ENCODE assay signal across 15 cellular contexts in the genomic region with DNA sequence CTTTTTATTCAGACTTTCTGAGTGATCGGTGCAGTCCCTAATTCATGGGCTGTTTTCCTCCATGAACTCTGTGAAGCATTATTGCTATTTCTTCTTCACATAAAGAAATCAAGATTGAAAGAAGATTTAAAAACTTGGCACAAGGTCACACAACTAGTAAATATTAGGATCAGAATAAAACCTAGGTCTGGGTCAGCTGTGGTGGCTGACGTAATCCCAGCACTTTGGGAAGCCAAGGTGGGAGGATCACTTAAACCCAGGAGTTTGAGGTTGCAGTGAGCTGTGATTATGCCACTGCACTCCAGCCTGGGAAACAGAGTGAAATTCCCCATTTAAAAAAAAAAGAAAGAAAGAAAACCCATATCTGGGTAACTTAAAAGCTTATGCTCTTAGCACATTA. TPM values are rescaled to one million over a fixed set of nuclear protein-coding genes. Genes with fewer than 3 reads are reported as not detected.
DNase-seq lines count a peak whose midpoint lies in the region; ATAC-seq and TF ChIP-seq lines count a peak whose summit lies in the region.
"Had no signal": no experiment of that assay in that cellular context is flagged by ENCODE, and none has a peak within 500 bp of the region (broad histone marks: within the 10 kb centered on the region; RNA-seq: fewer than 3 reads in every experiment).

No MANE protein-coding gene starts in this region.

- H3K4me1 ChIP-seq in CD4-positive, CD25-positive, alpha-beta regulatory T cell (ENCODE audit: control insufficient read depth, insufficient read depth, low read length, poor library complexity, severe bottlenecking), result peaks cover 12% of the 10 kb centered on the region
- H3K4me1 ChIP-seq in ectodermal cell (ENCODE audit: control insufficient read depth, insufficient read depth, low read length), result peaks cover 4% of the 10 kb centered on the region

- H3K4me1 Mint-ChIP-seq in CD4-positive, CD25-positive, alpha-beta regulatory T cell, result peaks cover 8 to 31% (median 24%) of the 10 kb centered on the region in 4 donors
- peaks cover 14% of the 10 kb centered on the region for H3K4me1 Mint-ChIP-seq in nephron

- no peak for TF ChIP-seq CTCF in NB4 (IDR thresholded peaks at IDR 0.05; ENCODE audit: low read depth, low read length)
- no peak for TF ChIP-seq CTCF in nephron (IDR thresholded peaks at IDR 0.05; ENCODE audit: unreplicated experiment in 3 of 3)
- no peak for TF ChIP-seq CTCF in GM20000 (IDR thresholded peaks at IDR 0.05; ENCODE audit: extremely low read depth, missing control alignments)

- peaks cover 19% of the 10 kb centered on the region for H3K36me3 Mint-ChIP-seq in CD4-positive, CD25-positive, alpha-beta regulatory T cell
- peaks cover 44% of the 10 kb centered on the region for H3K36me3 Mint-ChIP-seq in nephron (ENCODE audit: low read depth)

- H3K9me3 Mint-ChIP-seq in CD4-positive, CD25-positive, alpha-beta regulatory T cell, result peaks cover 0 to 4% (median 0%) of the 10 kb centered on the region in 7 donors
- H3K9me3 Mint-ChIP-seq in nephron, result no peaks in the 10 kb centered on the region
- H3K9me3 Mint-ChIP-seq: activated T-helper 17 cell treated with anti-CD3 and anti-CD28 coated beads, Interleukin-2, amount 50 U/mL, for 72 hours; IgD-negative memory B cell; T-helper 2 cell treated with Interferon-gamma antibody and Interleukin-4, amounts not matched to agents 5 μg/mL and 100 μg/mL, for 36 hours had no signal

- H3K27me3 Mint-ChIP-seq in CD4-positive, CD25-positive, alpha-beta regulatory T cell, result peaks cover 28% of the 10 kb centered on the region
- peaks cover 17% of the 10 kb centered on the region for H3K27me3 Mint-ChIP-seq in nephron (ENCODE audit: low read depth)

- TF ChIP-seq POLR2A in NB4 (IDR thresholded peaks at IDR 0.05; ENCODE audit: extremely low read depth, insufficient read length), result no peak

- WGBS in ectodermal cell, 2 experiments, result 96 to 98% methylated on average over 2 of the region's 2 CpGs

- no peak overlapping the region for H3K27ac ChIP-seq in CD4-positive, CD25-positive, alpha-beta regulatory T cell (ENCODE audit: insufficient read depth, low read length, poor library complexity, severe bottlenecking)
- no peak overlapping the region for H3K27ac ChIP-seq in ectodermal cell (ENCODE audit: insufficient read depth, low read depth, low read length, poor library complexity, severe bottlenecking)

- DNase-seq in CD4-positive, CD25-positive, alpha-beta regulatory T cell, result no peak
- DNase-seq in NB4 (ENCODE audit: low read depth) (no peak), NCI-H2171 treated with DMSO at 0.1 percent for 48 hours (lab: John Stamatoyannopoulos, UW) (no peak), GM20000 (ENCODE audit: low spot score) (no peak)
- no peak for DNase-seq in activated CD4-positive, CD25-positive, alpha-beta regulatory T cell (lab: John Stamatoyannopoulos, UW)
- DNase-seq: DMS79 treated with DMSO at 0.1 percent for 48 hours, foreskin melanocyte, transverse colon had no signal

- H3K27ac Mint-ChIP-seq in CD4-positive, CD25-positive, alpha-beta regulatory T cell, result no peak overlapping the region
- peak overlapping the region in 1 of 3 experiments; percentile 96 for H3K27ac Mint-ChIP-seq in nephron
- H3K27ac Mint-ChIP-seq: IgD-negative memory B cell had no signal

- H3K27me3 ChIP-seq in CD4-positive, CD25-positive, alpha-beta regulatory T cell (ENCODE audit: control insufficient read depth, insufficient read depth, low read length), result peaks cover 18% of the 10 kb centered on the region
- H3K27me3 ChIP-seq in ectodermal cell (ENCODE audit: control insufficient read depth, insufficient read depth, low read length, poor library complexity, severe bottlenecking), result peaks cover 26% of the 10 kb centered on the region
- H3K27me3 ChIP-seq: ascending aorta had no signal

- no peak for ATAC-seq in CD4-positive, CD25-positive, alpha-beta regulatory T cell (ENCODE audit: low read depth in 2 of 2)
- no peak for ATAC-seq in GM19328 (IDR thresholded peaks at IDR 0.05; ENCODE audit: unreplicated experiment)
- ATAC-seq: activated T-helper 17 cell treated with anti-CD3 and anti-CD28 coated beads, Interleukin-2, amount 50 U/mL, for 72 hours had no signal

- H3K4me3 ChIP-seq in CD4-positive, CD25-positive, alpha-beta regulatory T cell (ENCODE audit: low read depth, low read length), result no peak overlapping the region
- H3K4me3 ChIP-seq in NB4 (ENCODE audit: low read depth, low read length) (peak overlapping the region; percentile 93), ectodermal cell (ENCODE audit: insufficient read depth, low read depth, low read length) (peak overlapping the region; percentile 60)

- peak overlapping the region in 3 of 4 donors; percentile 94 to 96 (median 96) for H3K4me3 Mint-ChIP-seq in CD4-positive, CD25-positive, alpha-beta regulatory T cell
- H3K4me3 Mint-ChIP-seq in nephron, result peak overlapping the region; percentile 90 to 98 (median 93)

- H3K36me3 ChIP-seq in CD4-positive, CD25-positive, alpha-beta regulatory T cell (ENCODE audit: control insufficient read depth, insufficient read depth, low read length), result peaks cover 4% of the 10 kb centered on the region
- H3K36me3 ChIP-seq in ectodermal cell (ENCODE audit: control insufficient read depth, insufficient read depth, low read length), result peaks cover 38% of the 10 kb centered on the region

- peaks cover 0 to 2% of the 10 kb centered on the region in 2 experiments for H3K9me3 ChIP-seq in CD4-positive, CD25-positive, alpha-beta regulatory T cell (ENCODE audit: control insufficient read depth in 2 of 2, low read length in 2 of 2)
- H3K9me3 ChIP-seq in ectodermal cell (ENCODE audit: control insufficient read depth, low read length), result no peaks in the 10 kb centered on the region
- H3K9me3 ChIP-seq: ascending aorta, transverse colon had no signal

RNA-seq across cellular contexts. Expression of gene ZSCAN9, which starts 1.4 kb away (rescaled TPM):
- total RNA-seq in CD4-positive, CD25-positive, alpha-beta regulatory T cell, result 0.91 TPM
- 1 to 10 TPM; 2.4 to 6.4 (median 3.7) TPM for polyA plus RNA-seq in CD4-positive, CD25-positive, alpha-beta regulatory T cell
- polyA plus RNA-seq in ectodermal cell (2013, experiment 1 of 4), result 34.0 TPM
- polyA plus RNA-seq in ectodermal cell (2013, experiment 2 of 4), result 30.0 TPM
- polyA plus RNA-seq in ectodermal cell (2013, experiment 3 of 4), result 28.3 TPM
- polyA plus RNA-seq in ectodermal cell (2013, experiment 4 of 4), result 31.6 TPM

RNA-seq across cellular contexts. Expression of gene ZKSCAN4, which starts 25.6 kb away (rescaled TPM):
- total RNA-seq in CD4-positive, CD25-positive, alpha-beta regulatory T cell, result 2.1 TPM
- 1 to 10 TPM; 2.1 to 6.3 (median 3.4) TPM for polyA plus RNA-seq in CD4-positive, CD25-positive, alpha-beta regulatory T cell
- polyA plus RNA-seq in ectodermal cell (2013, experiment 1 of 4), result 9.4 TPM
- polyA plus RNA-seq in ectodermal cell (2013, experiment 2 of 4), result 9.0 TPM
- polyA plus RNA-seq in ectodermal cell (2013, experiment 3 of 4), result 7.6 TPM
- 9.2 TPM for polyA plus RNA-seq in ectodermal cell (2013, experiment 4 of 4)

RNA-seq across cellular contexts. Expression of gene NKAPL, which starts 32.6 kb away (rescaled TPM):
- not detected for total RNA-seq in CD4-positive, CD25-positive, alpha-beta regulatory T cell
- under 1 TPM in 2 of 4 donors, not detected in 2; 0.14 to 0.30 TPM for polyA plus RNA-seq in CD4-positive, CD25-positive, alpha-beta regulatory T cell
- polyA plus RNA-seq in ectodermal cell (2013, experiment 1 of 4), result not detected
- not detected for polyA plus RNA-seq in ectodermal cell (2013, experiment 2 of 4)
- not detected for polyA plus RNA-seq in ectodermal cell (2013, experiment 3 of 4)
- polyA plus RNA-seq in ectodermal cell (2013, experiment 4 of 4), result not detected
- total RNA-seq: ascending aorta had no signal

RNA-seq across cellular contexts. Expression of gene ZSCAN26, which starts 40.5 kb away (rescaled TPM):
- total RNA-seq in CD4-positive, CD25-positive, alpha-beta regulatory T cell, result 9.6 TPM
- polyA plus RNA-seq in CD4-positive, CD25-positive, alpha-beta regulatory T cell, result 10 to 100 TPM; 14.9 to 19.1 (median 17.7) TPM
- 23.3 TPM for polyA plus RNA-seq in ectodermal cell (2013, experiment 1 of 4)
- 26.1 TPM for polyA plus RNA-seq in ectodermal cell (2013, experiment 2 of 4)
- polyA plus RNA-seq in ectodermal cell (2013, experiment 3 of 4), result 19.6 TPM
- 25.7 TPM for polyA plus RNA-seq in ectodermal cell (2013, experiment 4 of 4)

RNA-seq across cellular contexts. Expression of gene PGBD1, which starts 54.9 kb away (rescaled TPM):
- total RNA-seq in CD4-positive, CD25-positive, alpha-beta regulatory T cell, result 1.0 TPM
- under 1 TPM; 0.09 to 0.55 (median 0.36) TPM for polyA plus RNA-seq in CD4-positive, CD25-positive, alpha-beta regulatory T cell
- 13.9 TPM for polyA plus RNA-seq in ectodermal cell (2013, experiment 1 of 4)
- 13.9 TPM for polyA plus RNA-seq in ectodermal cell (2013, experiment 2 of 4)
- polyA plus RNA-seq in ectodermal cell (2013, experiment 3 of 4), result 11.4 TPM
- 10.8 TPM for polyA plus RNA-seq in ectodermal cell (2013, experiment 4 of 4)
